21 cellular contexts compared by ENCODE assay signal in genomic region chr3:125161607-125162219, GRCh38. TPM values are rescaled to one million over a fixed set of nuclear protein-coding genes. Genes with fewer than 3 reads are reported as not detected.
A peak's percentile ranks its signal among the peaks of the same experiment; 100 is the strongest.
DNase-seq lines count a peak whose midpoint lies in the region; ATAC-seq, FAIRE-seq and TF ChIP-seq lines count a peak whose summit lies in the region.
"Had no signal": no experiment of that assay in that cellular context is flagged by ENCODE, and none has a peak within 500 bp of the region (broad histone marks: within the 10 kb centered on the region; RNA-seq: fewer than 3 reads in every experiment).

No MANE protein-coding gene starts in this region.

- no peak overlapping the region for H3K9ac ChIP-seq in endothelial cell of umbilical vein (replicated peaks; ENCODE audit: extremely low read depth, insufficient read depth, low read length)

- TF ChIP-seq EP300 in upper lobe of left lung (IDR thresholded peaks at IDR 0.05): no peak

- intact Hi-C loops in endothelial cell of umbilical vein (cut with micrococcal nuclease) (no loop called here), left cardiac atrium (cut with DNase I) (loop anchor here (5.0 kb wide), 1 partner anchor 164 kb away; no protein-coding TSS in a partner anchor)

- DNase-seq in endothelial cell of umbilical vein (ENCODE audit: low read depth, low spot score) (no peak), left cardiac atrium (peak; percentile 55), upper lobe of left lung (no peak), DMS153 treated with DMSO at 0.1 percent for 48 hours (lab: John Stamatoyannopoulos, UW; ENCODE audit: unreplicated experiment) (no peak), glutamatergic neuron (no peak)
- no peak for DNase-seq in activated naive CD8-positive, alpha-beta T cell treated with anti-CD3 and anti-CD28 coated beads, Interleukin-2, amount 50 U/mL, for 24 hours
- DNase-seq: activated CD4-positive, CD25-positive, alpha-beta regulatory T cell treated with anti-CD3 and anti-CD28 coated beads, Interleukin-2, amount 50 U/mL, for 72 hours; activated CD8-positive, alpha-beta memory T cell treated with anti-CD3 and anti-CD28 coated beads for 24 hours; activated naive CD4-positive, alpha-beta T cell treated with anti-CD3 and anti-CD28 coated beads, Interleukin-2, amount 10 ng/mL, durations not matched to agents 7 days and 5 days; activated T-cell treated with anti-CD3 and anti-CD28 coated beads, Interleukin-2, amount 50 U/mL, for 72 hours; aorta; CD8-positive, alpha-beta memory T cell; islet precursor cell; KBM-7; midbrain; NCI-H1694; NCI-H69; stimulated activated CD4-positive, alpha-beta T cell treated with anti-CD3 and anti-CD28 coated beads, Interleukin-15, amount 100 ng/mL, for 24 hours; testis had no signal

- H3K4me1 ChIP-seq in endothelial cell of umbilical vein (ENCODE audit: control insufficient read depth, extremely low read depth, insufficient read depth, low read length) (no peaks in the 10 kb centered on the region), muscle layer of duodenum (ENCODE audit: control insufficient read depth in 1 of 2, insufficient read depth in 2 of 2, low read length in 2 of 2) (peaks cover 13 to 32% of the 10 kb centered on the region in 2 donors), upper lobe of left lung (peaks cover 33 to 45% (median 38%) of the 10 kb centered on the region in 4 donors)
- H3K4me1 ChIP-seq: testis had no signal

- H3K27ac ChIP-seq in endothelial cell of umbilical vein (ENCODE audit: insufficient read depth, low read depth, low read length) (no peak overlapping the region), muscle layer of duodenum (ENCODE audit: low read length) (peak overlapping the region; percentile 0), upper lobe of left lung (peak overlapping the region in 3 of 4 donors; percentile 21 to 75 (median 63))
- H3K27ac ChIP-seq: neutrophil, testis had no signal

- no peaks in the 10 kb centered on the region for H4K20me1 ChIP-seq in endothelial cell of umbilical vein (replicated peaks; ENCODE audit: control insufficient read depth, extremely low read depth, insufficient read depth, low read length)

- WGBS in upper lobe of left lung, 2 donors: 56 to 60% methylated on average over 12 of the region's 12 CpGs

- POLR2A ChIA-PET in endothelial cell of umbilical vein (lab: Charles Lee): no interaction called here

- no peaks in the 10 kb centered on the region for H3K9me3 Mint-ChIP-seq in activated naive CD8-positive, alpha-beta T cell treated with anti-CD3 and anti-CD28 coated beads, Interleukin-2, amount 50 U/mL, for 24 hours
- H3K9me3 Mint-ChIP-seq in glutamatergic neuron (ENCODE audit: unreplicated experiment): peaks cover 2% of the 10 kb centered on the region
- H3K9me3 Mint-ChIP-seq: activated naive CD4-positive, alpha-beta T cell treated with anti-CD3 and anti-CD28 coated beads, Interleukin-2, amount 10 ng/mL, durations not matched to agents 7 days and 5 days; activated T-cell treated with anti-CD3 and anti-CD28 coated beads, Interleukin-2, amount 50 U/mL, for 72 hours; CD8-positive, alpha-beta memory T cell had no signal

- TF ChIP-seq CTCF in endothelial cell of umbilical vein (IDR thresholded peaks at IDR 0.05; ENCODE audit: extremely low read depth in 1 of 2, insufficient read depth in 1 of 2, low read depth in 1 of 2, low read length in 2 of 2) (no peak), upper lobe of left lung (IDR thresholded peaks at IDR 0.05) (no peak), glutamatergic neuron (IDR thresholded peaks at IDR 0.05; ENCODE audit: partially characterized antibody, unreplicated experiment) (no peak)

- H3K36me3 Mint-ChIP-seq in activated naive CD8-positive, alpha-beta T cell treated with anti-CD3 and anti-CD28 coated beads, Interleukin-2, amount 50 U/mL, for 24 hours (ENCODE audit: low read depth): no peaks in the 10 kb centered on the region
- H3K36me3 Mint-ChIP-seq in glutamatergic neuron (ENCODE audit: unreplicated experiment): peaks cover 4% of the 10 kb centered on the region
- H3K36me3 Mint-ChIP-seq: activated naive CD4-positive, alpha-beta T cell treated with anti-CD3 and anti-CD28 coated beads, Interleukin-2, amount 10 ng/mL, durations not matched to agents 7 days and 5 days; CD8-positive, alpha-beta memory T cell had no signal

- peak overlapping the region; percentile 31 for H2AFZ ChIP-seq in endothelial cell of umbilical vein (ENCODE audit: low read depth, low read length)

- H3K4me3 ChIP-seq in endothelial cell of umbilical vein (replicated peaks in 1 of 3; ENCODE audit: insufficient read depth in 1 of 3, low read depth in 1 of 3, low read length in 3 of 3): no peak overlapping the region
- H3K4me3 ChIP-seq in muscle layer of duodenum (ENCODE audit: low read depth in 1 of 2, low read length in 2 of 2): no peak overlapping the region
- H3K4me3 ChIP-seq in upper lobe of left lung: no peak overlapping the region
- H3K4me3 ChIP-seq: testis had no signal

- no peaks in the 10 kb centered on the region for H3K27me3 ChIP-seq in endothelial cell of umbilical vein (ENCODE audit: control insufficient read depth in 2 of 2, insufficient read depth in 2 of 2, low read length in 2 of 2)
- no peaks in the 10 kb centered on the region for H3K27me3 ChIP-seq in muscle layer of duodenum (ENCODE audit: low read depth, low read length)
- H3K27me3 ChIP-seq in upper lobe of left lung: no peaks in the 10 kb centered on the region
- H3K27me3 ChIP-seq: testis had no signal

- no peak for TF ChIP-seq POLR2A in endothelial cell of umbilical vein (IDR thresholded peaks at IDR 0.05; ENCODE audit: low read depth, low read length)
- TF ChIP-seq POLR2A in upper lobe of left lung (IDR thresholded peaks at IDR 0.05): no peak

- no peaks in the 10 kb centered on the region for H3K4me1 Mint-ChIP-seq in activated naive CD8-positive, alpha-beta T cell treated with anti-CD3 and anti-CD28 coated beads, Interleukin-2, amount 50 U/mL, for 24 hours
- peaks cover 20% of the 10 kb centered on the region for H3K4me1 Mint-ChIP-seq in glutamatergic neuron (ENCODE audit: low read depth, unreplicated experiment)
- H3K4me1 Mint-ChIP-seq: CD8-positive, alpha-beta memory T cell had no signal

- H3K27ac Mint-ChIP-seq in activated naive CD8-positive, alpha-beta T cell treated with anti-CD3 and anti-CD28 coated beads, Interleukin-2, amount 50 U/mL, for 24 hours: no peak overlapping the region
- no peak overlapping the region for H3K27ac Mint-ChIP-seq in glutamatergic neuron (ENCODE audit: unreplicated experiment)
- H3K27ac Mint-ChIP-seq: activated naive CD4-positive, alpha-beta T cell treated with anti-CD3 and anti-CD28 coated beads, Interleukin-2, amount 10 ng/mL, durations not matched to agents 7 days and 5 days; activated T-cell treated with anti-CD3 and anti-CD28 coated beads, Interleukin-2, amount 50 U/mL, for 72 hours; CD8-positive, alpha-beta memory T cell had no signal

- no TSS peak for BruUV-seq in endothelial cell of umbilical vein (replicated peaks; lab: Mats Ljungman, UMichigan)

- ATAC-seq in left cardiac atrium: peak in 1 of 2 donors; percentile 64
- ATAC-seq in upper lobe of left lung (ENCODE audit: low FRiP score in 2 of 2): no peak
- no peak for ATAC-seq in activated naive CD8-positive, alpha-beta T cell treated with anti-CD3 and anti-CD28 coated beads, Interleukin-2, amount 50 U/mL, for 24 hours
- ATAC-seq: activated T-cell treated with anti-CD3 and anti-CD28 coated beads, Interleukin-2, amount 50 U/mL, for 72 hours had no signal

- dilution Hi-C loops in endothelial cell of umbilical vein (cut with MboI; ENCODE audit: extremely low pct_ligation_motif_present, low sequenced_read_pairs): no loop called here

- H3K4me3 Mint-ChIP-seq in activated naive CD8-positive, alpha-beta T cell treated with anti-CD3 and anti-CD28 coated beads, Interleukin-2, amount 50 U/mL, for 24 hours: no peak overlapping the region
- no peak overlapping the region for H3K4me3 Mint-ChIP-seq in glutamatergic neuron (ENCODE audit: unreplicated experiment)
- H3K4me3 Mint-ChIP-seq: activated naive CD4-positive, alpha-beta T cell treated with anti-CD3 and anti-CD28 coated beads, Interleukin-2, amount 10 ng/mL, durations not matched to agents 7 days and 5 days; activated T-cell treated with anti-CD3 and anti-CD28 coated beads, Interleukin-2, amount 50 U/mL, for 72 hours; CD8-positive, alpha-beta memory T cell had no signal

- no peaks in the 10 kb centered on the region for H3K9me1 ChIP-seq in endothelial cell of umbilical vein (replicated peaks; ENCODE audit: control insufficient read depth, extremely low read depth, insufficient read depth, low read length)

- CTCF ChIA-PET in endothelial cell of umbilical vein (lab: Charles Lee): interaction anchor here (0.6 to 2.6 kb wide), 3 partner anchors 99 to 233 kb away, joined by 3 to 9 read pairs (median 4); no protein-coding TSS in a partner anchor

- H3K9me3 ChIP-seq in endothelial cell of umbilical vein (replicated peaks; ENCODE audit: control insufficient read depth, insufficient read depth, low read length) (no peaks in the 10 kb centered on the region), muscle layer of duodenum (ENCODE audit: control insufficient read depth in 1 of 2, low read length in 2 of 2) (no peaks in the 10 kb centered on the region), upper lobe of left lung (no peaks in the 10 kb centered on the region)
- H3K9me3 ChIP-seq: neutrophil, testis had no signal

- peaks cover 10% of the 10 kb centered on the region for H3K27me3 Mint-ChIP-seq in activated naive CD8-positive, alpha-beta T cell treated with anti-CD3 and anti-CD28 coated beads, Interleukin-2, amount 50 U/mL, for 24 hours
- peaks cover 2% of the 10 kb centered on the region for H3K27me3 Mint-ChIP-seq in glutamatergic neuron (ENCODE audit: unreplicated experiment)

- FAIRE-seq in endothelial cell of umbilical vein (lab: Jason Lieb, UNC): peak; percentile 12

- no peaks in the 10 kb centered on the region for H3K79me2 ChIP-seq in endothelial cell of umbilical vein (ENCODE audit: control insufficient read depth, insufficient read depth, low read length)

- H3K36me3 ChIP-seq in endothelial cell of umbilical vein (ENCODE audit: control insufficient read depth in 2 of 2, extremely low read depth in 1 of 2, insufficient read depth in 2 of 2, low read length in 2 of 2) (no peaks in the 10 kb centered on the region), muscle layer of duodenum (ENCODE audit: control insufficient read depth in 1 of 2, insufficient read depth in 2 of 2, low read length in 2 of 2) (no peaks in the 10 kb centered on the region), upper lobe of left lung (no peaks in the 10 kb centered on the region)
- H3K36me3 ChIP-seq: neutrophil had no signal

- H3K4me2 ChIP-seq in endothelial cell of umbilical vein (ENCODE audit: insufficient read depth, low read length): no peak overlapping the region

RNA-seq across cellular contexts. Expression of gene SLC12A8, which starts 50.8 kb away (rescaled TPM):
- 0.86 and 0.97 TPM in 2 replicates for total RNA-seq in endothelial cell of umbilical vein
- polyA plus RNA-seq in endothelial cell of umbilical vein: 0.62 and 0.90 TPM in 2 replicates
- polyA plus RNA-seq in endothelial cell of umbilical vein (2011; cell fraction: cytosol; rRNA removed): 0.21 and 0.27 TPM in 2 replicates
- 0.95 and 1.2 TPM in 2 replicates for polyA plus RNA-seq in endothelial cell of umbilical vein (2011; cell fraction: nucleus; rRNA removed)
- 0.17 TPM in 1 of 2 replicates, not detected in the other for polyA plus RNA-seq in endothelial cell of umbilical vein (2012)
- 1.4 and 1.8 TPM in 2 replicates for polyA minus RNA-seq in endothelial cell of umbilical vein
- polyA minus RNA-seq in endothelial cell of umbilical vein (2011; cell fraction: cytosol; rRNA and poly(A)+ RNA removed): 2.8 TPM
- 1.0 and 1.7 TPM in 2 replicates for polyA minus RNA-seq in endothelial cell of umbilical vein (2011; cell fraction: nucleus; rRNA and poly(A)+ RNA removed)
- under 1 TPM; 0.80 to 0.92 TPM for total RNA-seq in left cardiac atrium
- total RNA-seq in upper lobe of left lung: 10 to 100 TPM in 5 of 6 donors, 1 to 10 TPM in 1; 6.7 to 34.6 (median 15.0) TPM
- 2.4 TPM for total RNA-seq in glutamatergic neuron (ENCODE audit: unreplicated experiment)
- polyA plus RNA-seq: CD8-positive, alpha-beta memory T cell had no signal
